In genomic region chr16:48622456-48623303, GRCh38 we compare ENCODE assay signal across 8 cellular contexts. TPM values are rescaled to one million over a fixed set of nuclear protein-coding genes. Genes with fewer than 3 reads are reported as not detected.
A peak's percentile ranks its signal among the peaks of the same experiment; 100 is the strongest.
DNase-seq lines count a peak whose midpoint lies in the region; ATAC-seq and TF ChIP-seq lines count a peak whose summit lies in the region.

No MANE protein-coding gene starts in this region.

- H3K4me1 ChIP-seq in OCI-LY7 (ENCODE audit: insufficient read depth, low read length, poor library complexity, severe bottlenecking): peaks cover 8% of the 10 kb centered on the region
- peaks cover 2% of the 10 kb centered on the region for H3K4me1 ChIP-seq in fibroblast of lung (ENCODE audit: control insufficient read depth, extremely low read depth, insufficient read depth, low read length)

- no peaks in the 10 kb centered on the region for H3K9me2 ChIP-seq in OCI-LY7 (ENCODE audit: insufficient read depth, low read length)

- H3K4me2 ChIP-seq in OCI-LY7 (ENCODE audit: low read length) (peak overlapping the region; percentile 66), fibroblast of lung (ENCODE audit: extremely low read depth, insufficient read depth, low read length) (peak overlapping the region; percentile 87)

- ATAC-seq in GM19455 (IDR thresholded peaks at IDR 0.05; ENCODE audit: unreplicated experiment) (peak; percentile 20), GM18861 (IDR thresholded peaks at IDR 0.05; ENCODE audit: unreplicated experiment) (no peak)

- H3K79me2 ChIP-seq in OCI-LY7 (ENCODE audit: insufficient read depth, low read depth, low read length) (no peaks in the 10 kb centered on the region), fibroblast of lung (ENCODE audit: control insufficient read depth, insufficient read depth, low read length) (no peaks in the 10 kb centered on the region)

- no peak overlapping the region for H3K9ac ChIP-seq in fibroblast of lung (ENCODE audit: insufficient read depth, low read length)

- H3K36me3 ChIP-seq in OCI-LY7 (ENCODE audit: insufficient read depth, low read length) (no peaks in the 10 kb centered on the region), fibroblast of lung (ENCODE audit: control insufficient read depth, insufficient read depth, low read length) (no peaks in the 10 kb centered on the region)

- H2AFZ ChIP-seq in OCI-LY7 (ENCODE audit: low read length): peak overlapping the region; percentile 63
- H2AFZ ChIP-seq in fibroblast of lung (ENCODE audit: low read length): peak overlapping the region; percentile 61

- peaks cover 4% of the 10 kb centered on the region for H3K27me3 ChIP-seq in fibroblast of lung (ENCODE audit: control insufficient read depth, insufficient read depth, low read length)

- POLR2A ChIA-PET in OCI-LY7 (lab: Charles Lee): interaction anchor here (0.7 to 1.4 kb wide), 5 partner anchors 10 to 384 kb away, joined by 3 to 6 read pairs (median 3); no protein-coding TSS in a partner anchor

- no TSS peak for BruUV-seq in OCI-LY7 (replicated peaks; lab: Mats Ljungman, UMichigan)

- DNase-seq in OCI-LY7 (ENCODE audit: low spot score) (no peak), fibroblast of lung (ENCODE audit: low read depth in 2 of 2) (no peak), skeletal muscle cell (ENCODE audit: low read depth) (no peak), posterior vena cava (ENCODE audit: low spot score) (no peak), SW480 (ENCODE audit: low spot score) (no peak), SIG-M5 treated with dmso at 0.1 percent for 504 hours (lab: John Stamatoyannopoulos, UW; ENCODE audit: unreplicated experiment) (no peak)

- CTCF ChIA-PET in OCI-LY7 (lab: Charles Lee; ENCODE audit: unreplicated experiment): interaction anchor here (0.6 to 1.1 kb wide), 5 partner anchors 9 to 376 kb away, joined by 3 to 6 read pairs (median 4); partner anchors contain the start of gene N4BP1

- TF ChIP-seq CTCF in OCI-LY7 (conservative IDR thresholded peaks at IDR 0.05; ENCODE audit: low read length) (no peak), fibroblast of lung (conservative IDR thresholded peaks at IDR 0.05 in 1 of 2, IDR thresholded peaks at IDR 0.05 in 1 of 2; ENCODE audit: low read depth in 1 of 2, low read length in 2 of 2) (no peak)

- intact Hi-C loops in OCI-LY7 (cut with micrococcal nuclease; ENCODE audit: unreplicated experiment) (loop anchor here (1.0 to 5.0 kb wide), 4 partner anchors 75 to 390 kb away; no protein-coding TSS in a partner anchor), posterior vena cava (cut with DNase I) (loop anchor here (10.0 kb wide), 2 partner anchors 258 to 268 kb away; no protein-coding TSS in a partner anchor)

- H4K20me1 ChIP-seq in OCI-LY7 (ENCODE audit: insufficient read depth, low read length) (no peaks in the 10 kb centered on the region), fibroblast of lung (ENCODE audit: control insufficient read depth, extremely low read depth, insufficient read depth, low read length) (no peaks in the 10 kb centered on the region)

- no peaks in the 10 kb centered on the region for H3K9me3 ChIP-seq in OCI-LY7 (ENCODE audit: low read length)
- H3K9me3 ChIP-seq in fibroblast of lung (ENCODE audit: control insufficient read depth, insufficient read depth, low read depth, low read length): no peaks in the 10 kb centered on the region

- H3K27ac ChIP-seq in OCI-LY7 (ENCODE audit: low read depth, low read length, poor library complexity, severe bottlenecking) (no peak overlapping the region), fibroblast of lung (ENCODE audit: insufficient read depth, low read length) (no peak overlapping the region)

- no peak overlapping the region for H3K4me3 ChIP-seq in OCI-LY7 (ENCODE audit: low read depth, low read length, poor library complexity, severe bottlenecking)
- H3K4me3 ChIP-seq in fibroblast of lung (replicated peaks in 1 of 4; ENCODE audit: control extremely low read depth in 1 of 4, insufficient read depth in 1 of 4, low read depth in 3 of 4, low read length in 4 of 4): peak overlapping the region in 3 of 4 experiments; percentile 38 to 61 (median 52)
- peak overlapping the region; percentile 48 for H3K4me3 ChIP-seq in skeletal muscle cell (ENCODE audit: low read depth, low read length)

RNA-seq across cellular contexts. Expression of gene N4BP1, which starts 12.7 kb away (rescaled TPM):
- 15.2 and 22.0 TPM in 2 replicates for total RNA-seq in OCI-LY7 (2014; rRNA removed; shearing (Covaris generic))
- 26.6 and 33.3 TPM in 2 replicates for total RNA-seq in OCI-LY7 (2022)
- total RNA-seq in fibroblast of lung: 15.5 and 16.4 TPM in 2 replicates
- polyA plus RNA-seq in fibroblast of lung: 18.2 and 18.8 TPM in 2 replicates
- polyA plus RNA-seq in fibroblast of lung (2012): 12.8 and 14.0 TPM in 2 replicates
- 10.3 and 21.7 TPM in 2 replicates for polyA minus RNA-seq in fibroblast of lung (ENCODE audit: low replicate concordance)
- 10 to 100 TPM; 22.4 to 22.7 TPM for total RNA-seq in posterior vena cava
